ENCODE assay signal across 12 cellular contexts in the genomic region with DNA sequence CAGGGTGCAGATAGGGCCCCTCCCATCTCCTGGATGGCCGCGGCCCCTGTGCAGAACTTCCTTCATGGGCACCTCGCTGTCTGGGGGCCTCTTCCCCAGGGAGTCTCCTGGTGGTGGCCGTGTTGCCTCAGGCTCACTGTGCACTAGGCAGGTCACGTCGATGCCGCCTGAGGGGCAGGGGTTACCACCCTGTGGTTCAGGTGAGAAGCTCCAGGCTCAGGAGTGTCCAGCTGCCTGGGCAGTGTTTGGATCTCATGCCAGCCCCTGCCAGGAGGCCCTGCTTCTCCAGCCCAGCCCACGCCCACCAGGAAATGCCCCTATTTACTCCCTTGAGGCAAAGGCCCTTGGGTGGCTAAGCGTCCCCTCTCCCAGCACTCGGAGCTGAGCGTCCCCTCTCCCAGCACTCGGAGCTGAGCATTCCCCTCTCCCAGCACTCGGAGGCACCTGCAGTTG. TPM values are rescaled to one million over a fixed set of nuclear protein-coding genes. Genes with fewer than 3 reads are reported as not detected.
A peak's percentile ranks its signal among the peaks of the same experiment; 100 is the strongest.
DNase-seq lines count a peak whose midpoint lies in the region; ATAC-seq, FAIRE-seq and TF ChIP-seq lines count a peak whose summit lies in the region.
"Had no signal": no experiment of that assay in that cellular context is flagged by ENCODE, and none has a peak within 500 bp of the region (broad histone marks: within the 10 kb centered on the region; RNA-seq: fewer than 3 reads in every experiment).

No MANE protein-coding gene starts in this region.

- H2BK12ac ChIP-seq in H1 (ENCODE audit: low read depth, low read length) (no peak overlapping the region), neuronal stem cell (ENCODE audit: low read length) (no peak overlapping the region)

- no peaks in the 10 kb centered on the region for H3K79me2 ChIP-seq in H1 (ENCODE audit: control insufficient read depth in 1 of 2, insufficient read depth in 2 of 2, low read length in 2 of 2)

- H2BK5ac ChIP-seq in H1 (ENCODE audit: low read depth, low read length) (no peak overlapping the region), neuronal stem cell (ENCODE audit: low read length) (no peak overlapping the region)

- POLR2A ChIA-PET in H1 (lab: Charles Lee; ENCODE audit: partially characterized antibody), result interaction anchor here (1.2 kb wide), 2 partner anchors 9 to 13 kb away, joined by 4 read pairs; no protein-coding TSS in a partner anchor

- H3K4me2 ChIP-seq in H1 (ENCODE audit: insufficient read depth in 1 of 2, low read depth in 2 of 2, low read length in 2 of 2) (peak overlapping the region; percentile 68 to 78), neuronal stem cell (ENCODE audit: insufficient read depth, low read length, poor library complexity, severe bottlenecking) (no peak overlapping the region)

- no peak for TF ChIP-seq POLR2A in H1 (IDR thresholded peaks at IDR 0.05; ENCODE audit: control extremely low read depth in 1 of 2, low read depth in 2 of 2, low read length in 2 of 2)
- no peak for TF ChIP-seq POLR2A in Peyer's patch (IDR thresholded peaks at IDR 0.05)

- H2AK5ac ChIP-seq in H1 (ENCODE audit: low read depth, low read length) (no peak overlapping the region), neuronal stem cell (ENCODE audit: low read depth, low read length) (no peak overlapping the region)

- WGBS in HUES64, result 51% methylated on average over 13 of the region's 13 CpGs
- 63% methylated on average over 11 of the region's 13 CpGs; no CpG with 5 or more reads in 1 of the 2 experiments for WGBS in H1 (ENCODE audit: extremely low coverage in 1 of 2, insufficient coverage in 1 of 2, insufficient read length in 1 of 2, insufficient replicate concordance in 2 of 2, low coverage in 1 of 2, low lambda C conversion rate in 2 of 2, missing lambda C conversion rate in 1 of 2), 2 experiments
- WGBS in neuronal stem cell (ENCODE audit: extremely low coverage in 2 of 2, insufficient read length in 2 of 2, insufficient replicate concordance in 1 of 2), 2 donors, result no CpG with 5 or more reads among the region's 13 CpGs

- H3K27me3 ChIP-seq in HUES64 (ENCODE audit: insufficient read depth, low read length) (peaks cover 57% of the 10 kb centered on the region), H1 (replicated peaks in 1 of 4; ENCODE audit: control insufficient read depth in 3 of 4, extremely low read depth in 1 of 4, insufficient read depth in 3 of 4, low read length in 3 of 4) (peaks cover 15 to 59% (median 48%) of the 10 kb centered on the region in 4 experiments), neuronal stem cell (ENCODE audit: control insufficient read depth in 3 of 3, insufficient read depth in 3 of 3, low read depth in 1 of 3, low read length in 3 of 3) (peaks cover 18 to 72% (median 62%) of the 10 kb centered on the region in 3 experiments), foreskin keratinocyte (no peaks in the 10 kb centered on the region), Peyer's patch (no peaks in the 10 kb centered on the region)

- CTCF ChIA-PET in H1 (lab: Charles Lee; ENCODE audit: partially characterized antibody), result interaction anchor here (0.6 to 1.6 kb wide), 10 partner anchors 11 to 521 kb away, joined by 3 to 5 read pairs (median 3); no protein-coding TSS in a partner anchor

- no peak for TF ChIP-seq CTCF in H1 (IDR thresholded peaks at IDR 0.05; ENCODE audit: control extremely low read depth in 1 of 3, insufficient read depth in 1 of 3, low read depth in 1 of 3, low read length in 3 of 3)
- TF ChIP-seq CTCF in foreskin keratinocyte (conservative IDR thresholded peaks at IDR 0.05), result no peak
- TF ChIP-seq CTCF in Peyer's patch (IDR thresholded peaks at IDR 0.05), result no peak

- H3K14ac ChIP-seq in H1 (ENCODE audit: insufficient read length) (no peak overlapping the region), neuronal stem cell (ENCODE audit: low read length) (no peak overlapping the region)

- H2BK15ac ChIP-seq in H1 (ENCODE audit: low read length), result no peak overlapping the region
- H2BK15ac ChIP-seq in neuronal stem cell (ENCODE audit: low read length), result no peak overlapping the region

- no peak overlapping the region for H3K4ac ChIP-seq in H1 (replicated peaks; ENCODE audit: insufficient read length, low read depth, low read length)
- no peak overlapping the region for H3K4ac ChIP-seq in neuronal stem cell (ENCODE audit: low read length)

- 0 out of 2 replicates have a peak, but pooled peaks cover 4% of the 10 kb centered on the region for H3K4me1 ChIP-seq in HUES64 (ENCODE audit: insufficient read depth, low read length)
- peaks cover 0 to 14% (median 10%) of the 10 kb centered on the region in 4 experiments; a peak in 6 of 7 replicates for H3K4me1 ChIP-seq in H1 (replicated peaks in 1 of 4; ENCODE audit: control insufficient read depth in 3 of 4, insufficient read depth in 4 of 4, low read length in 3 of 4)
- H3K4me1 ChIP-seq in neuronal stem cell (ENCODE audit: control insufficient read depth in 2 of 2, insufficient read depth in 1 of 2, low read depth in 1 of 2, low read length in 2 of 2), result peaks cover 0 to 1% of the 10 kb centered on the region in 2 donors
- H3K4me1 ChIP-seq in foreskin keratinocyte, result peaks cover 17% of the 10 kb centered on the region
- H3K4me1 ChIP-seq in Peyer's patch, result peaks cover 0 to 19% (median 8%) of the 10 kb centered on the region in 4 donors

- no peaks in the 10 kb centered on the region for H3K9me3 Mint-ChIP-seq in T-helper 1 cell treated with Interleukin-12 subunit alpha and Interleukin-12 subunit beta and Interleukin-4 antibody, amounts not matched to agents 30 μg/mL and 1 μg/mL, for 36 hours

- H3K4me1 Mint-ChIP-seq in T-helper 1 cell treated with Interleukin-12 subunit alpha and Interleukin-12 subunit beta and Interleukin-4 antibody, amounts not matched to agents 30 μg/mL and 1 μg/mL, for 36 hours (ENCODE audit: low read depth), result peaks cover 62% of the 10 kb centered on the region

- TF ChIP-seq RAD21 in H1 (IDR thresholded peaks at IDR 0.05 in 1 of 2, conservative IDR thresholded peaks at IDR 0.05 in 1 of 2; ENCODE audit: low read depth in 2 of 2, low read length in 2 of 2), result no peak

- peaks cover 8% of the 10 kb centered on the region for H3K23me2 ChIP-seq in H1 (ENCODE audit: low read depth, low read length)

- no peaks in the 10 kb centered on the region for H3K9me3 ChIP-seq in HUES64 (ENCODE audit: insufficient read depth, low read depth, low read length)
- no peaks in the 10 kb centered on the region for H3K9me3 ChIP-seq in H1 (ENCODE audit: insufficient read depth in 2 of 2, low read depth in 1 of 2, low read length in 1 of 2)
- H3K9me3 ChIP-seq in neuronal stem cell (replicated peaks in 1 of 2; ENCODE audit: control insufficient read depth in 2 of 2, insufficient read depth in 1 of 2, low read depth in 1 of 2, low read length in 2 of 2), result peaks cover 0 to 3% of the 10 kb centered on the region in 2 donors
- no peaks in the 10 kb centered on the region for H3K9me3 ChIP-seq in Peyer's patch

- H3K36me3 ChIP-seq in HUES64 (ENCODE audit: insufficient read depth, low read length) (no peaks in the 10 kb centered on the region), H1 (ENCODE audit: control insufficient read depth in 2 of 4, insufficient read depth in 4 of 4, low read length in 3 of 4) (no peaks in the 10 kb centered on the region), neuronal stem cell (replicated peaks in 1 of 2; ENCODE audit: control insufficient read depth in 2 of 2, insufficient read depth in 2 of 2, low read length in 2 of 2) (no peaks in the 10 kb centered on the region), Peyer's patch (no peaks in the 10 kb centered on the region)

- FAIRE-seq in H1 (lab: Jason Lieb, UNC), result no peak

- H3K4me3 ChIP-seq in HUES64 (ENCODE audit: low read length), result peak overlapping the region; percentile 36
- H3K4me3 ChIP-seq in H1 (ENCODE audit: extremely low read depth in 1 of 4, insufficient read depth in 2 of 4, low read depth in 3 of 4, low read length in 4 of 4), result peak overlapping the region; percentile 11 to 51 (median 37); a peak in 7 of 8 replicates
- no peak overlapping the region for H3K4me3 ChIP-seq in neuronal stem cell (ENCODE audit: low read length in 2 of 2)
- peak overlapping the region in 1 of 4 donors; percentile 57 for H3K4me3 ChIP-seq in Peyer's patch

- no peak overlapping the region for H4K5ac ChIP-seq in H1 (ENCODE audit: insufficient read length, low read depth, low read length)

- H3K27me3 Mint-ChIP-seq in T-helper 1 cell treated with Interleukin-12 subunit alpha and Interleukin-12 subunit beta and Interleukin-4 antibody, amounts not matched to agents 30 μg/mL and 1 μg/mL, for 36 hours (ENCODE audit: low read depth), result no peaks in the 10 kb centered on the region

- H2BK20ac ChIP-seq in H1 (ENCODE audit: low read length), result no peak overlapping the region; the same call in 1 of the 2 replicates

- 0 out of 2 replicates have a peak, but pooled peaks cover 3% of the 10 kb centered on the region for H3K79me1 ChIP-seq in H1 (ENCODE audit: low read depth, low read length)
- H3K79me1 ChIP-seq in neuronal stem cell (ENCODE audit: low read depth, low read length), result no peaks in the 10 kb centered on the region

- no peak overlapping the region for H3K23ac ChIP-seq in H1 (ENCODE audit: insufficient read length)
- no peak overlapping the region for H3K23ac ChIP-seq in neuronal stem cell (ENCODE audit: low read depth, low read length, poor library complexity)

- H3K18ac ChIP-seq in H1 (ENCODE audit: extremely low read depth, low read length) (peak overlapping the region; percentile 60; the same call in 1 of the 2 replicates), neuronal stem cell (ENCODE audit: low read length) (peak overlapping the region; percentile 66)

- H4K20me1 ChIP-seq in H1 (replicated peaks in 1 of 2; ENCODE audit: control insufficient read depth in 1 of 2, insufficient read depth in 2 of 2, low read length in 2 of 2), result peaks cover 0 to 5% of the 10 kb centered on the region in 2 experiments

- no peak for ATAC-seq in foreskin keratinocyte

- H4K91ac ChIP-seq in H1 (replicated peaks; ENCODE audit: insufficient read length, low read length) (no peak overlapping the region), neuronal stem cell (ENCODE audit: low read depth, low read length, poor library complexity) (no peak overlapping the region)

- peaks cover 38% of the 10 kb centered on the region for H3K36me3 Mint-ChIP-seq in T-helper 1 cell treated with Interleukin-12 subunit alpha and Interleukin-12 subunit beta and Interleukin-4 antibody, amounts not matched to agents 30 μg/mL and 1 μg/mL, for 36 hours (ENCODE audit: low read depth)

- no peak overlapping the region for H3K9ac ChIP-seq in HUES64 (ENCODE audit: low read depth, low read length)
- no peak overlapping the region for H3K9ac ChIP-seq in H1 (replicated peaks in 1 of 4; ENCODE audit: extremely low read depth in 1 of 4, low read depth in 3 of 4, low read length in 3 of 4)
- no peak overlapping the region for H3K9ac ChIP-seq in neuronal stem cell (ENCODE audit: low read depth, low read length, poor library complexity)

- H3K27ac ChIP-seq in HUES64 (ENCODE audit: low read depth, low read length), result no peak overlapping the region
- H3K27ac ChIP-seq in H1 (ENCODE audit: low read depth, low read length), result no peak overlapping the region
- no peak overlapping the region for H3K27ac ChIP-seq in neuronal stem cell (replicated peaks; ENCODE audit: low read length)
- H3K27ac ChIP-seq in foreskin keratinocyte, result no peak overlapping the region
- peak overlapping the region in 1 of 4 donors; percentile 82 for H3K27ac ChIP-seq in Peyer's patch

- DNase-seq in T-helper 1 cell (no peak), H1 (ENCODE audit: low read depth in 1 of 2, low spot score in 2 of 2) (peak in 1 of 2 experiments; percentile 72), neuronal stem cell (ENCODE audit: low spot score) (no peak), NCI-H69 (lab: John Stamatoyannopoulos, UW) (no peak), foreskin keratinocyte (no peak), Peyer's patch (no peak)
- DNase-seq: islet precursor cell; NCI-H187; stimulated activated CD4-positive, alpha-beta T cell treated with anti-CD3 and anti-CD28 coated beads, Interleukin-2, amount 100 ng/mL, for 48 hours had no signal

- no peak for TF ChIP-seq EP300 in H1 (IDR thresholded peaks at IDR 0.05; ENCODE audit: borderline replicate concordance in 1 of 2, low read depth in 2 of 2, low read length in 2 of 2)

- H2AFZ ChIP-seq in H1 (ENCODE audit: low read length), result no peak overlapping the region
- peak overlapping the region; percentile 29 for H2AFZ ChIP-seq in neuronal stem cell (ENCODE audit: low read length)

- peak overlapping the region; percentile 99 for H3K4me3 Mint-ChIP-seq in T-helper 1 cell treated with Interleukin-12 subunit alpha and Interleukin-12 subunit beta and Interleukin-4 antibody, amounts not matched to agents 30 μg/mL and 1 μg/mL, for 36 hours

- H3K27ac Mint-ChIP-seq in T-helper 1 cell treated with Interleukin-12 subunit alpha and Interleukin-12 subunit beta and Interleukin-4 antibody, amounts not matched to agents 30 μg/mL and 1 μg/mL, for 36 hours, result peak overlapping the region; percentile 79

- H2BK120ac ChIP-seq in H1 (replicated peaks; ENCODE audit: low read depth, low read length), result no peak overlapping the region
- H2BK120ac ChIP-seq in neuronal stem cell (ENCODE audit: low read depth, low read length), result no peak overlapping the region

- H3K56ac ChIP-seq in H1 (replicated peaks; ENCODE audit: insufficient read length, low read depth, low read length), result no peak overlapping the region

- no peak overlapping the region for H4K8ac ChIP-seq in H1 (ENCODE audit: extremely low read depth, insufficient read depth, low read length)
- H4K8ac ChIP-seq in neuronal stem cell (ENCODE audit: low read depth, low read length), result no peak overlapping the region

RNA-seq across cellular contexts. Expression of a gene that starts 2.1 kb away (rescaled TPM):
- polyA plus RNA-seq in HUES64 (2013, experiment 1 of 2), result 0.85 TPM
- polyA plus RNA-seq in HUES64 (2013, experiment 2 of 2), result 0.76 TPM
- 0.24 and 0.36 TPM in 2 replicates for total RNA-seq in H1 (2021; fragmentation: NEBNext Ultra II Directional; extraction: Animal tissue kit (Norgen Biotek cat#: 25700))
- polyA plus RNA-seq in H1 (2011; rRNA removed) (0.63 and 0.89 TPM in 2 replicates), foreskin keratinocyte (5.0 and 5.2 TPM in 2 replicates)
- polyA plus RNA-seq in H1 (2011; cell fraction: cytosol; rRNA removed), result 0.76 TPM
- polyA plus RNA-seq in H1 (2011; cell fraction: nucleus; rRNA removed), result 1.6 TPM
- polyA plus RNA-seq in H1 (2012, experiment 1 of 2), result 0.40 to 0.58 TPM (median 0.48 TPM) in 4 replicates
- 0.49 TPM for polyA plus RNA-seq in H1 (2012, experiment 2 of 2)
- 0.26 TPM for polyA plus RNA-seq in H1 (2013, experiment 1 of 2)
- polyA plus RNA-seq in H1 (2013, experiment 2 of 2), result 0.52 TPM
- polyA minus RNA-seq in H1 (2011; rRNA and poly(A)+ RNA removed), result 0.25 and 0.27 TPM in 2 replicates
- not detected for polyA minus RNA-seq in H1 (2011; cell fraction: cytosol; rRNA and poly(A)+ RNA removed)
- 0.70 TPM for polyA minus RNA-seq in H1 (2011; cell fraction: nucleus; rRNA and poly(A)+ RNA removed)
- 0.06 TPM for polyA plus RNA-seq in neuronal stem cell (2013, experiment 1 of 2)
- 0.12 TPM for polyA plus RNA-seq in neuronal stem cell (2013, experiment 2 of 2)
- total RNA-seq in foreskin keratinocyte (6.4 and 6.5 TPM in 2 replicates), Peyer's patch (10 to 100 TPM in 3 of 4 donors, 1 to 10 TPM in 1; 9.3 to 58.6 (median 16.4) TPM)
- total RNA-seq: fibroblast of lung had no signal

RNA-seq across cellular contexts. Expression of a gene that starts 21.2 kb away (rescaled TPM):
- 41.1 TPM for polyA plus RNA-seq in HUES64 (2013, experiment 1 of 2)
- 33.9 TPM for polyA plus RNA-seq in HUES64 (2013, experiment 2 of 2)
- 57.3 and 64.1 TPM in 2 replicates for total RNA-seq in H1 (2021; fragmentation: NEBNext Ultra II Directional; extraction: Animal tissue kit (Norgen Biotek cat#: 25700))
- polyA plus RNA-seq in H1 (2011; rRNA removed) (17.7 and 34.6 TPM in 2 replicates), foreskin keratinocyte (54.8 and 73.8 TPM in 2 replicates)
- polyA plus RNA-seq in H1 (2011; cell fraction: cytosol; rRNA removed), result 43.7 TPM
- polyA plus RNA-seq in H1 (2011; cell fraction: nucleus; rRNA removed), result 28.5 TPM
- polyA plus RNA-seq in H1 (2012, experiment 1 of 2), result 20.8 to 42.4 TPM (median 39.1 TPM) in 4 replicates
- polyA plus RNA-seq in H1 (2012, experiment 2 of 2), result 28.1 TPM
- 28.3 TPM for polyA plus RNA-seq in H1 (2013, experiment 1 of 2)
- polyA plus RNA-seq in H1 (2013, experiment 2 of 2), result 30.5 TPM
- polyA minus RNA-seq in H1 (2011; rRNA and poly(A)+ RNA removed), result 5.9 and 6.3 TPM in 2 replicates
- polyA minus RNA-seq in H1 (2011; cell fraction: cytosol; rRNA and poly(A)+ RNA removed), result 28.0 TPM
- polyA minus RNA-seq in H1 (2011; cell fraction: nucleus; rRNA and poly(A)+ RNA removed), result 8.6 TPM
- 17.0 TPM for polyA plus RNA-seq in neuronal stem cell (2013, experiment 1 of 2)
- 16.6 TPM for polyA plus RNA-seq in neuronal stem cell (2013, experiment 2 of 2)
- total RNA-seq in foreskin keratinocyte (39.7 and 54.7 TPM in 2 replicates), Peyer's patch (10 to 100 TPM in 1 of 4 donors, 1 to 10 TPM in 2, not detected in 1; 7.8 to 10.5 (median 10.0) TPM)

RNA-seq across cellular contexts. Expression of a gene that starts 45.1 kb away (rescaled TPM):
- 126 TPM for polyA plus RNA-seq in HUES64 (2013, experiment 1 of 2)
- 128 TPM for polyA plus RNA-seq in HUES64 (2013, experiment 2 of 2)
- total RNA-seq in H1 (2021; fragmentation: NEBNext Ultra II Directional; extraction: Animal tissue kit (Norgen Biotek cat#: 25700)), result 124 and 130 TPM in 2 replicates
- polyA plus RNA-seq in H1 (2011; rRNA removed) (88.9 and 90.8 TPM in 2 replicates), foreskin keratinocyte (92.9 and 104 TPM in 2 replicates)
- polyA plus RNA-seq in H1 (2011; cell fraction: cytosol; rRNA removed), result 98.5 TPM
- 76.0 TPM for polyA plus RNA-seq in H1 (2011; cell fraction: nucleus; rRNA removed)
- polyA plus RNA-seq in H1 (2012, experiment 1 of 2), result 76.4 to 95.3 TPM (median 87.0 TPM) in 4 replicates
- 117 TPM for polyA plus RNA-seq in H1 (2012, experiment 2 of 2)
- 140 TPM for polyA plus RNA-seq in H1 (2013, experiment 1 of 2)
- 172 TPM for polyA plus RNA-seq in H1 (2013, experiment 2 of 2)
- 63.7 and 69.2 TPM in 2 replicates for polyA minus RNA-seq in H1 (2011; rRNA and poly(A)+ RNA removed)
- polyA minus RNA-seq in H1 (2011; cell fraction: cytosol; rRNA and poly(A)+ RNA removed), result 110 TPM
- polyA minus RNA-seq in H1 (2011; cell fraction: nucleus; rRNA and poly(A)+ RNA removed), result 39.1 TPM
- 134 TPM for polyA plus RNA-seq in neuronal stem cell (2013, experiment 1 of 2)
- polyA plus RNA-seq in neuronal stem cell (2013, experiment 2 of 2), result 131 TPM
- total RNA-seq in foreskin keratinocyte (116 and 149 TPM in 2 replicates), Peyer's patch (100 to 1,000 TPM in 3 of 4 donors, 10 to 100 TPM in 1; 69.3 to 495 (median 390) TPM)

Comparison
In these comparisons a context has a peak if more than half of its experiments do, and no peak if none do; other contexts are left out.
1. H3K4me3 ChIP-seq: peak in HUES64 (single experiment) and H1 (4 of 4); none in neuronal stem cell (0 of 2).